In the genomic region with DNA sequence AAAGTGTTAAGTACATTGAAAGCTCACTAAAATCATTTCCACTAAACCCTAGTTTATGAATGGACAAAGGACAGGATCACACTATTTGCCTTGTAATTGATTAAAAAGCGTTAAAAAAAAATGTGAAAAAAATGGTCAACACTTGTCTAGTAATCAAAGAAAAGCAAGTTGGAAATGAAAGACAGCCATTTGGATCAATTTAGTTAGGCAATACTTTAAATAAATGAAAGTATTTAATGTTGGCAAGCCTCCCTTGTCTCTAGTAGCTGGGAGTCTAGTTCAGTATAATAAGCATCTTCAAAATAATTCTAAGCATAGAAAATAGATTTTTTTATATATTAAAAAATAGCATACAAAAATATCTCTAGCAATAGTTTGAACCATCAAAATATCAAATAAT, we compare ENCODE assay signal across 22 cellular contexts.
"Had no signal": no experiment of that assay in that cellular context is flagged by ENCODE, and none has a peak within 500 bp of the region (broad histone marks: within the 10 kb centered on the region; RNA-seq: fewer than 3 reads in every experiment).

No MANE protein-coding gene starts in this region.

- ATAC-seq: K562, Right ventricle myocardium inferior, SK-N-SH treated with all-trans-retinoic acid at 6 μM for 48 hours had no signal

- H3K36me3 ChIP-seq: SJCRH30 had no signal

- H3K4me3 ChIP-seq: K562, SJCRH30 had no signal

- DNase-seq: Kasumi-1, MM.1S, NCI-H1092 treated with DMSO at 0.1 percent for 48 hours, NCI-H1436, NCI-H187, NCI-H2029, NCI-H2081 treated with DMSO at 0.1 percent for 48 hours, NCI-H2171, NCI-H226, NCI-H446, NCI-H510A, NCI-H524 treated with DMSO at 0.1 percent for 48 hours, NCI-H69, NCI-H774, RPMI8226, SHP77 treated with DMSO at 0.1 percent for 48 hours, SJCRH30 had no signal

- H3K9ac ChIP-seq: KMS-11 had no signal

- H3K27me3 ChIP-seq: SJCRH30 had no signal

- H3K9me3 ChIP-seq: SJCRH30 had no signal

- H3K4me3 Mint-ChIP-seq: IgD-negative memory B cell had no signal

- H3K27ac ChIP-seq: KMS-11, SJCRH30 had no signal

- H3K27ac Mint-ChIP-seq: IgD-negative memory B cell had no signal

- H3K27me3 Mint-ChIP-seq: IgD-negative memory B cell had no signal

- H3K4me2 ChIP-seq: KMS-11 had no signal
